ENCODE assay signal across 1 cellular context in genomic region chr7:149460493-149461330, GRCh38.
A peak's percentile ranks its signal among the peaks of the same experiment; 100 is the strongest.
TF ChIP-seq lines count a peak whose summit lies in the region.

Gene ZNF777 (minus strand): TSS chr7:149461062. CDS start chr7:149456022, 5,040 bp downstream.

TF ChIP-seq in GM12878, 131 proteins besides CTCF, POLR2A, EP300 and RAD21 (continued from another document):
- TF ChIP-seq NKRF (conservative IDR thresholded peaks at IDR 0.05) (peak; percentile 63; the same call in 1 of the 2 replicates), ZNF384 (IDR thresholded peaks at IDR 0.05; ENCODE audit: borderline replicate concordance, low read depth, low read length) (no peak), ZBED1 (IDR thresholded peaks at IDR 0.05; ENCODE audit: borderline replicate concordance) (no peak), GATAD2B (conservative IDR thresholded peaks at IDR 0.05; ENCODE audit: low read depth) (no peak; the same call in 1 of the 2 replicates), NR2C2 (IDR thresholded peaks at IDR 0.05; ENCODE audit: borderline replicate concordance, control insufficient read depth, insufficient read length, low read depth) (no peak), RELB (IDR thresholded peaks at IDR 0.05; ENCODE audit: low read depth) (no peak), TCF3 (IDR thresholded peaks at IDR 0.05; ENCODE audit: borderline replicate concordance, insufficient read depth, low read depth, low read length) (no peak), ASH2L (IDR thresholded peaks at IDR 0.05; ENCODE audit: borderline replicate concordance, low read depth) (no peak; the same call in 1 of the 2 replicates), REST (IDR thresholded peaks at IDR 0.05; ENCODE audit: low read depth, low read length) (no peak), USF2 (IDR thresholded peaks at IDR 0.05; ENCODE audit: borderline replicate concordance, low read depth, low read length) (no peak), LARP7 (IDR thresholded peaks at IDR 0.05) (peak; percentile 90), SUZ12 (IDR thresholded peaks at IDR 0.05; ENCODE audit: unreplicated experiment) (no peak), EED (IDR thresholded peaks at IDR 0.05; ENCODE audit: low read depth) (no peak), RB1 (IDR thresholded peaks at IDR 0.05; ENCODE audit: borderline replicate concordance) (no peak), CEBPB (IDR thresholded peaks at IDR 0.05; ENCODE audit: borderline replicate concordance in 1 of 2, low read depth in 2 of 2, low read length in 2 of 2) (no peak), SP1 (IDR thresholded peaks at IDR 0.05; ENCODE audit: low read depth, low read length) (peak; percentile 21), GABPA (IDR thresholded peaks at IDR 0.05; ENCODE audit: low read depth) (no peak; the same call in 1 of the 2 replicates), ETV6 (conservative IDR thresholded peaks at IDR 0.05 in 1 of 2, IDR thresholded peaks at IDR 0.05 in 1 of 2; ENCODE audit: borderline replicate concordance in 1 of 2, low read depth in 1 of 2) (0 out of 4 replicates have a peak, but pooled peaks of 1 of the 2 experiments have one; percentile 29), MAX (IDR thresholded peaks at IDR 0.05; ENCODE audit: low read depth, low read length) (peak; percentile 12; the same call in 1 of the 2 replicates), RBBP5 (conservative IDR thresholded peaks at IDR 0.05) (no peak), HSF1 (IDR thresholded peaks at IDR 0.05; ENCODE audit: low read depth, low read length) (no peak), IRF5 (IDR thresholded peaks at IDR 0.05; ENCODE audit: borderline replicate concordance) (no peak), SREBF1 (IDR thresholded peaks at IDR 0.05; ENCODE audit: low read length) (no peak), RAD51 (IDR thresholded peaks at IDR 0.05) (no peak), YY1 (IDR thresholded peaks at IDR 0.05; ENCODE audit: low read depth, low read length) (peak; percentile 96), SIX5 (IDR thresholded peaks at IDR 0.05; ENCODE audit: low read depth, low read length, severe bottlenecking) (peak; percentile 38), SUPT20H (IDR thresholded peaks at IDR 0.05; ENCODE audit: borderline replicate concordance, control insufficient read depth, low read depth, low read length) (no peak), MEF2B (IDR thresholded peaks at IDR 0.05; ENCODE audit: partially characterized antibody, poor library complexity, severe bottlenecking) (no peak), SMAD5 (IDR thresholded peaks at IDR 0.05; ENCODE audit: low read depth) (no peak), BACH1 (IDR thresholded peaks at IDR 0.05; ENCODE audit: borderline replicate concordance) (peak; percentile 41; the same call in 1 of the 2 replicates), RFX5 (IDR thresholded peaks at IDR 0.05; ENCODE audit: low read depth, low read length) (no peak), NBN (IDR thresholded peaks at IDR 0.05) (no peak), BCLAF1 (IDR thresholded peaks at IDR 0.05) (no peak), PML (IDR thresholded peaks at IDR 0.05; ENCODE audit: low read length) (no peak), HDGF (IDR thresholded peaks at IDR 0.05) (no peak), NR2F1 (conservative IDR thresholded peaks at IDR 0.05) (peak; percentile 40), EGR1 (IDR thresholded peaks at IDR 0.05; ENCODE audit: borderline replicate concordance in 1 of 2, low read depth in 2 of 2, low read length in 2 of 2) (peak in 1 of 2 experiments; percentile 61; a peak in 1 of 3 replicates), CBX5 (IDR thresholded peaks at IDR 0.05; ENCODE audit: low read depth) (no peak), NFYA (IDR thresholded peaks at IDR 0.05; ENCODE audit: borderline replicate concordance, low read depth, low read length) (no peak), TAF1 (IDR thresholded peaks at IDR 0.05; ENCODE audit: borderline replicate concordance, low read depth, low read length) (peak; percentile 86), YBX1 (IDR thresholded peaks at IDR 0.05) (no peak), JUNB (IDR thresholded peaks at IDR 0.05) (no peak), MYC (IDR thresholded peaks at IDR 0.05; ENCODE audit: insufficient read depth, insufficient read length, insufficient replicate concordance, low read length, severe bottlenecking) (no peak), STAT1 (conservative IDR thresholded peaks at IDR 0.05) (0 out of 2 replicates have a peak, but pooled peaks have one; percentile 44), HDAC6 (IDR thresholded peaks at IDR 0.05; ENCODE audit: unreplicated experiment) (peak; percentile 41), KDM1A (IDR thresholded peaks at IDR 0.05; ENCODE audit: borderline replicate concordance) (no peak)
